Comparison of ENCODE assay signal across 15 cellular contexts in genomic region chr14:94043111-94043755, GRCh38. TPM values are rescaled to one million over a fixed set of nuclear protein-coding genes. Genes with fewer than 3 reads are reported as not detected.
A peak's percentile ranks its signal among the peaks of the same experiment; 100 is the strongest.
DNase-seq lines count a peak whose midpoint lies in the region; ATAC-seq and TF ChIP-seq lines count a peak whose summit lies in the region.
"Had no signal": no experiment of that assay in that cellular context is flagged by ENCODE, and none has a peak within 500 bp of the region (broad histone marks: within the 10 kb centered on the region; RNA-seq: fewer than 3 reads in every experiment).

No MANE protein-coding gene starts in this region.

- TF ChIP-seq POLR2A in thyroid gland (IDR thresholded peaks at IDR 0.05) = no peak

- H3K9me3 ChIP-seq in T-helper 17 cell (ENCODE audit: control insufficient read depth, low read length, poor library complexity, severe bottlenecking) (no peaks in the 10 kb centered on the region), heart right ventricle (no peaks in the 10 kb centered on the region), psoas muscle (no peaks in the 10 kb centered on the region), thyroid gland (no peaks in the 10 kb centered on the region)

- no peaks in the 10 kb centered on the region for H3K27me3 Mint-ChIP-seq in T-helper 17 cell

- 74 to 78% methylated on average over 13 of the region's 13 CpGs for WGBS in heart right ventricle, 2 donors
- WGBS in psoas muscle, 3 donors = 47 to 66% (median 57%) methylated on average over 13 of the region's 13 CpGs
- 94 to 95% methylated on average over 9 to 11 of the region's 13 CpGs for WGBS in thyroid gland, 2 donors

- peaks cover 18% of the 10 kb centered on the region for H3K4me1 Mint-ChIP-seq in T-helper 17 cell

- no peak overlapping the region for H3K4me3 ChIP-seq in heart right ventricle
- no peak overlapping the region for H3K4me3 ChIP-seq in psoas muscle
- H3K4me3 ChIP-seq in thyroid gland (replicated peaks in 1 of 3) = no peak overlapping the region

- H3K36me3 ChIP-seq in heart right ventricle (peaks cover 0 to 44% (median 34%) of the 10 kb centered on the region in 9 donors), psoas muscle (ENCODE audit: insufficient read depth in 1 of 2, low read depth in 1 of 2) (peaks cover under 1 to 41% of the 10 kb centered on the region in 2 donors), thyroid gland (peaks cover 21 to 24% of the 10 kb centered on the region in 2 donors)

- peak; percentile 4 for ATAC-seq in T-helper 17 cell
- ATAC-seq in heart right ventricle = peak in 6 of 8 donors; percentile 3 to 32 (median 16)
- peak; percentile 50 to 84 (median 78) for ATAC-seq in psoas muscle

- peak; percentile 16 for DNase-seq in ELR (ENCODE audit: low read depth)
- DNase-seq in T-helper 17 cell = no peak
- DNase-seq in heart right ventricle = no peak
- no peak for DNase-seq in psoas muscle
- no peak for DNase-seq in NK-92 (lab: John Stamatoyannopoulos, UW; ENCODE audit: unreplicated experiment)
- no peak for DNase-seq in DMS153 (lab: John Stamatoyannopoulos, UW)
- DNase-seq in thyroid gland = no peak
- DNase-seq: activated CD4-positive, alpha-beta T cell treated with anti-CD3 and anti-CD28 coated beads for 1 hour; GF-D8; NCI-H146; NCI-H345; stimulated activated CD4-positive, alpha-beta T cell treated with anti-CD3 and anti-CD28 coated beads, Interleukin-2, amount 100 ng/mL, for 24 hours had no signal

- H3K4me1 ChIP-seq in heart right ventricle (peaks cover 0 to 26% (median 15%) of the 10 kb centered on the region in 9 donors), psoas muscle (peaks cover 24% of the 10 kb centered on the region), thyroid gland (peaks cover 0 to 12% of the 10 kb centered on the region in 2 donors)

- TF ChIP-seq CTCF in heart right ventricle (IDR thresholded peaks at IDR 0.05) (no peak), psoas muscle (IDR thresholded peaks at IDR 0.05) (no peak), thyroid gland (IDR thresholded peaks at IDR 0.05) (no peak)

- H3K4me3 Mint-ChIP-seq in T-helper 17 cell = peak overlapping the region; percentile 45

- no peaks in the 10 kb centered on the region for H3K27me3 ChIP-seq in heart right ventricle
- no peaks in the 10 kb centered on the region for H3K27me3 ChIP-seq in psoas muscle (ENCODE audit: insufficient read depth in 3 of 3, low read length in 2 of 3)
- no peaks in the 10 kb centered on the region for H3K27me3 ChIP-seq in thyroid gland

- H3K27ac Mint-ChIP-seq in T-helper 17 cell = peak overlapping the region; percentile 86

- intact Hi-C loops in heart right ventricle (cut with DNase I) = loop anchor here in 1 of 10 donors (5.0 kb wide), 1 partner anchor 94 kb away; no protein-coding TSS in a partner anchor
- intact Hi-C loops in psoas muscle (cut with DNase I) = no loop called here
- intact Hi-C loops in thyroid gland (cut with DNase I) = no loop called here

- H3K27ac ChIP-seq in heart right ventricle (peak overlapping the region in 1 of 10 donors; percentile 11), psoas muscle (peak overlapping the region; percentile 36), thyroid gland (no peak overlapping the region)

- H3K36me3 Mint-ChIP-seq in T-helper 17 cell (ENCODE audit: low read depth) = peaks cover 4% of the 10 kb centered on the region

RNA-seq across cellular contexts. Expression of gene OTUB2, which starts 17.1 kb away (rescaled TPM):
- total RNA-seq in T-helper 17 cell (under 1 TPM; 0.12 to 0.37 TPM), heart right ventricle (under 1 TPM in 9 of 10 donors, not detected in 1; 0.07 to 0.37 (median 0.15) TPM), psoas muscle (under 1 TPM; 0.06 to 0.15 (median 0.10) TPM), thyroid gland (1 to 10 TPM in 1 of 4 donors, under 1 TPM in 2, not detected in 1; 0.45 to 1.2 (median 0.54) TPM)
- polyA plus RNA-seq in heart right ventricle (under 1 TPM; 0.22 to 0.29 TPM), psoas muscle (under 1 TPM; 0.04 to 0.96 (median 0.09) TPM)

RNA-seq across cellular contexts. Expression of gene DDX24, which starts 37.8 kb away (rescaled TPM):
- total RNA-seq in T-helper 17 cell (100 to 1,000 TPM; 478 to 531 TPM), heart right ventricle (100 to 1,000 TPM; 190 to 269 (median 240) TPM), psoas muscle (100 to 1,000 TPM; 145 to 190 (median 171) TPM), thyroid gland (100 to 1,000 TPM; 139 to 209 (median 193) TPM)
- polyA plus RNA-seq in heart right ventricle (100 to 1,000 TPM in 1 of 2 donors, 10 to 100 TPM in 1; 94.1 to 160 TPM), psoas muscle (100 to 1,000 TPM in 1 of 3 donors, 10 to 100 TPM in 2; 66.5 to 124 (median 79.7) TPM)

RNA-seq across cellular contexts. Expression of gene IFI27L1, which starts 37.9 kb away (rescaled TPM):
- total RNA-seq in T-helper 17 cell = 10 to 100 TPM in 1 of 2 donors, 1 to 10 TPM in 1; 9.3 to 12.1 TPM
- 10 to 100 TPM in 9 of 10 donors, 1 to 10 TPM in 1; 7.7 to 23.9 (median 16.2) TPM for total RNA-seq in heart right ventricle
- polyA plus RNA-seq in heart right ventricle = 10 to 100 TPM; 28.8 to 47.4 TPM
- 10 to 100 TPM in 1 of 4 donors, 1 to 10 TPM in 3; 6.5 to 14.4 (median 7.8) TPM for total RNA-seq in psoas muscle
- 10 to 100 TPM; 10.4 to 15.0 (median 10.6) TPM for polyA plus RNA-seq in psoas muscle
- 10 to 100 TPM in 2 of 4 donors, 1 to 10 TPM in 2; 3.4 to 21.3 (median 10.2) TPM for total RNA-seq in thyroid gland

RNA-seq across cellular contexts. Expression of gene CCDC197, which starts 46.1 kb away (rescaled TPM):
- not detected for total RNA-seq in T-helper 17 cell
- 1 to 10 TPM in 3 of 10 donors, under 1 TPM in 6, not detected in 1; 0.40 to 1.6 (median 0.75) TPM for total RNA-seq in heart right ventricle
- 1 to 10 TPM in 1 of 2 donors, not detected in 1; 1.3 TPM for polyA plus RNA-seq in heart right ventricle
- total RNA-seq in psoas muscle = 1 to 10 TPM in 3 of 4 donors, under 1 TPM in 1; 0.71 to 3.9 (median 2.2) TPM
- polyA plus RNA-seq in psoas muscle = under 1 TPM; 0.04 to 0.69 (median 0.61) TPM
- total RNA-seq in thyroid gland = not detected
- total RNA-seq: frontal cortex, M059J, osteocyte had no signal

Comparison
In these comparisons a context has a peak if more than half of its experiments do, and no peak if none do; other contexts are left out.
1. ATAC-seq: peak in every context shown above with its lines; median percentile 78 in psoas muscle; 16 in heart right ventricle; 4 in T-helper 17 cell.